Comparison of ENCODE assay signal across 28 cellular contexts in genomic region chr12:23666866-23667265, GRCh38.
"Had no signal": no experiment of that assay in that cellular context is flagged by ENCODE, and none has a peak within 500 bp of the region (broad histone marks: within the 10 kb centered on the region; RNA-seq: fewer than 3 reads in every experiment).

No MANE protein-coding gene starts in this region.

- H3K4me3 Mint-ChIP-seq: dendritic cell treated with granulocyte-macrophage colony-stimulating factor and Interleukin-4, amounts not matched to agents 40 ng/mL and 50 ng/mL, for 4 days; memory B cell; mesothelial cell of epicardium; naive B cell; natural killer cell treated with Interleukin-12 subunit alpha and Interleukin-12 subunit beta and Interleukin-15 and Interleukin-18, amount 100 ng/mL, for 72 hours; stimulated activated effector memory CD8-positive, alpha-beta T cell treated with anti-CD3 and anti-CD28 coated beads, Interleukin-12 subunit alpha, Interleukin-12 subunit beta, amount 100 ng/mL, for 72 hours had no signal

- H3K4me3 ChIP-seq: colonic mucosa, esophagus muscularis mucosa, gastroesophageal sphincter, heart left ventricle, hepatocyte, lower lobe of right lung, mucosa of descending colon, ovary, psoas muscle, sigmoid colon, stomach, thyroid gland had no signal

- H2AFZ ChIP-seq: hepatocyte had no signal

- ATAC-seq: foreskin keratinocyte; gastroesophageal sphincter; heart left ventricle; left ventricle myocardium superior; lower lobe of right lung; mucosa of descending colon; natural killer cell treated with Interleukin-12 subunit alpha and Interleukin-12 subunit beta and Interleukin-15 and Interleukin-18, amount 100 ng/mL, for 72 hours; psoas muscle; right cardiac atrium; stimulated activated effector memory CD8-positive, alpha-beta T cell treated with anti-CD3 and anti-CD28 coated beads, Interleukin-12 subunit alpha, Interleukin-12 subunit beta, amount 100 ng/mL, for 72 hours had no signal

- H3K4me1 Mint-ChIP-seq: memory B cell; mesothelial cell of epicardium; naive B cell; stimulated activated effector memory CD8-positive, alpha-beta T cell treated with anti-CD3 and anti-CD28 coated beads, Interleukin-12 subunit alpha, Interleukin-12 subunit beta, amount 100 ng/mL, for 72 hours had no signal

- H3K36me3 Mint-ChIP-seq: memory B cell; mesothelial cell of epicardium; naive B cell; natural killer cell treated with Interleukin-12 subunit alpha and Interleukin-12 subunit beta and Interleukin-15 and Interleukin-18, amount 100 ng/mL, for 72 hours; stimulated activated effector memory CD8-positive, alpha-beta T cell treated with anti-CD3 and anti-CD28 coated beads, Interleukin-12 subunit alpha, Interleukin-12 subunit beta, amount 100 ng/mL, for 72 hours had no signal

- H3K79me2 ChIP-seq: hepatocyte had no signal

- H3K9me3 ChIP-seq: colonic mucosa, esophagus muscularis mucosa, gastroesophageal sphincter, heart left ventricle, lower lobe of right lung, mucosa of descending colon, ovary, psoas muscle, sigmoid colon, stomach, thyroid gland had no signal

- H3K4me2 ChIP-seq: hepatocyte had no signal

- H3K27ac ChIP-seq: colonic mucosa, esophagus muscularis mucosa, foreskin keratinocyte, gastroesophageal sphincter, heart left ventricle, hepatocyte, lower lobe of right lung, ovary, psoas muscle, sigmoid colon, stomach, thyroid gland had no signal

- H3K27ac Mint-ChIP-seq: dendritic cell treated with granulocyte-macrophage colony-stimulating factor and Interleukin-4, amounts not matched to agents 40 ng/mL and 50 ng/mL, for 4 days; memory B cell; mesothelial cell of epicardium; naive B cell; natural killer cell treated with Interleukin-12 subunit alpha and Interleukin-12 subunit beta and Interleukin-15 and Interleukin-18, amount 100 ng/mL, for 72 hours; stimulated activated effector memory CD8-positive, alpha-beta T cell treated with anti-CD3 and anti-CD28 coated beads, Interleukin-12 subunit alpha, Interleukin-12 subunit beta, amount 100 ng/mL, for 72 hours had no signal

- H3K4me1 ChIP-seq: colonic mucosa, esophagus muscularis mucosa, foreskin keratinocyte, heart left ventricle, lower lobe of right lung, psoas muscle had no signal

- H3K9me3 Mint-ChIP-seq: memory B cell; mesothelial cell of epicardium; naive B cell; natural killer cell treated with Interleukin-12 subunit alpha and Interleukin-12 subunit beta and Interleukin-15 and Interleukin-18, amount 100 ng/mL, for 72 hours had no signal

- H3K27me3 Mint-ChIP-seq: dendritic cell treated with granulocyte-macrophage colony-stimulating factor and Interleukin-4, amounts not matched to agents 40 ng/mL and 50 ng/mL, for 4 days; memory B cell; naive B cell; natural killer cell treated with Interleukin-12 subunit alpha and Interleukin-12 subunit beta and Interleukin-15 and Interleukin-18, amount 100 ng/mL, for 72 hours had no signal

- H3K27me3 ChIP-seq: colonic mucosa, esophagus muscularis mucosa, foreskin keratinocyte, gastroesophageal sphincter, heart left ventricle, hepatocyte, ovary, sigmoid colon, stomach, thyroid gland had no signal

- H3K36me3 ChIP-seq: colonic mucosa, esophagus muscularis mucosa, gastroesophageal sphincter, heart left ventricle, lower lobe of right lung, ovary, sigmoid colon, stomach, thyroid gland had no signal

- DNase-seq: colonic mucosa; effector CD8-positive, alpha-beta T cell; foreskin keratinocyte; heart left ventricle; left ventricle myocardium superior; lower lobe of right lung; mucosa of descending colon; naive B cell; occipital lobe; ovary; posterior cingulate gyrus; psoas muscle; right cardiac atrium; sigmoid colon; stimulated activated CD4-positive, alpha-beta T cell treated with anti-CD3 and anti-CD28 coated beads, Interleukin-2, amount 100 ng/mL, for 24 hours; stimulated activated CD4-positive, alpha-beta T cell treated with anti-CD3 and anti-CD28 coated beads, Interleukin-4, amount 100 ng/mL, for 24 hours; stimulated activated naive CD4-positive, alpha-beta T cell treated with Interleukin-2 at 50 U/mL for 16 hours; stomach; thyroid gland; trophoblast cell had no signal
